ENCODE assay signal across 1 cellular context in the genomic region with DNA sequence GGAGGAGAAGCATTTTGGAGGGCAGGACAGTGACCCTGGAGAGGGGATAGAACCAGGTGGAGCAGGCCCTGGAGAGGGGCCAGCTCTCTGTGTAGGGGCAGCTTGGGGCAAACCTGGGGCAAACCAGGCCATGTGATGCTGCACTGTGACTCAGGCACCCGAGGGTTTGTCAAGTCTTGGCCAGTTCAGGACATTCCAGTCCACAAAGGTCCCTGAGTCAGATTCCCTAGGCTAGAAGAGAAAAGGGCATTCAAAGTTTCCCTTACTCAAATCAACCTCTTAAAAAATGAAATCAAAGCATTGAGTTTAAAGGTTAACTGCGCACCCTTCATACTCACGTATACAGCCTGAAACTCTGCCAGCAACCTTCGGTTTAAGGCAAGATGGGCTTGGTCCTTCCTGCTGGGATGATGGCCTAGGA.
TF ChIP-seq lines count a peak whose summit lies in the region.

No MANE protein-coding gene starts in this region.

TF ChIP-seq in SK-N-SH, 30 proteins besides CTCF, POLR2A, EP300 and RAD21:
- TF ChIP-seq ELF1 (IDR thresholded peaks at IDR 0.05) (no peak), RCOR1 (IDR thresholded peaks at IDR 0.05; ENCODE audit: low read length) (no peak), EZH2phosphoT487 (IDR thresholded peaks at IDR 0.05; ENCODE audit: borderline replicate concordance, low read depth) (no peak)
